In genomic region chr17:81457396-81457795, GRCh38 we compare ENCODE assay signal across 1 cellular context.
TF ChIP-seq lines count a peak whose summit lies in the region.

No MANE protein-coding gene starts in this region.

TF ChIP-seq in H1, 55 proteins besides CTCF, POLR2A, EP300 and RAD21:
- TF ChIP-seq FOSL1 (IDR thresholded peaks at IDR 0.05; ENCODE audit: insufficient read depth, low read depth, low read length) (no peak), YY1 (IDR thresholded peaks at IDR 0.05; ENCODE audit: low read depth, low read length) (no peak), CTBP2 (IDR thresholded peaks at IDR 0.05; ENCODE audit: borderline replicate concordance, insufficient read depth, insufficient read length, low read length) (no peak), JUND (IDR thresholded peaks at IDR 0.05; ENCODE audit: low read length) (no peak), SRF (IDR thresholded peaks at IDR 0.05; ENCODE audit: low read depth, low read length) (no peak), TAF7 (optimal IDR thresholded peaks at IDR 0.05; ENCODE audit: borderline replicate concordance, low read depth, low read length) (no peak), KDM4A (IDR thresholded peaks at IDR 0.05; ENCODE audit: low read depth, low read length, severe bottlenecking) (no peak), CBX8 (IDR thresholded peaks at IDR 0.05; ENCODE audit: borderline replicate concordance, low read depth, low read length) (no peak), USF2 (IDR thresholded peaks at IDR 0.05; ENCODE audit: low read length) (no peak), SUZ12 (IDR thresholded peaks at IDR 0.05; ENCODE audit: low read length) (no peak)
